Comparison of ENCODE assay signal across 8 cellular contexts in genomic region chr1:33127001-33127823, GRCh38. TPM values are rescaled to one million over a fixed set of nuclear protein-coding genes. Genes with fewer than 3 reads are reported as not detected.
DNase-seq lines count a peak whose midpoint lies in the region; ATAC-seq and TF ChIP-seq lines count a peak whose summit lies in the region.

No MANE protein-coding gene starts in this region.

- H3K9ac ChIP-seq in DND-41 (ENCODE audit: low read depth, low read length): peak overlapping the region; percentile 88

- H3K9me3 Mint-ChIP-seq in activated T-cell treated with anti-CD3 and anti-CD28 coated beads, Interleukin-2, amount 50 U/mL, for 72 hours: peaks cover 0 to 2% of the 10 kb centered on the region in 2 donors

- H3K36me3 ChIP-seq in DND-41 (ENCODE audit: insufficient read depth, low read length): no peaks in the 10 kb centered on the region; the same call in 1 of the 2 replicates
- no peaks in the 10 kb centered on the region for H3K36me3 ChIP-seq in esophagus muscularis mucosa
- H3K36me3 ChIP-seq in muscle layer of duodenum (ENCODE audit: control insufficient read depth in 1 of 2, insufficient read depth in 2 of 2, low read length in 2 of 2): no peaks in the 10 kb centered on the region

- peak overlapping the region; percentile 93 to 98 for H3K4me3 Mint-ChIP-seq in activated T-cell treated with anti-CD3 and anti-CD28 coated beads, Interleukin-2, amount 50 U/mL, for 72 hours

- TF ChIP-seq CTCF in DND-41 (IDR thresholded peaks at IDR 0.05; ENCODE audit: borderline replicate concordance, extremely low read depth, low read length, poor library complexity, severe bottlenecking) (peak; percentile 100), esophagus muscularis mucosa (IDR thresholded peaks at IDR 0.05) (peak; percentile 91 to 97 (median 91))

- peaks cover 28% of the 10 kb centered on the region for H3K79me2 ChIP-seq in DND-41 (ENCODE audit: insufficient read depth, low read length)

- peaks cover 4 to 7% of the 10 kb centered on the region in 2 donors for H3K36me3 Mint-ChIP-seq in activated T-cell treated with anti-CD3 and anti-CD28 coated beads, Interleukin-2, amount 50 U/mL, for 72 hours (ENCODE audit: insufficient read depth in 2 of 2)

- H3K27me3 ChIP-seq in DND-41 (ENCODE audit: insufficient read depth, low read length, poor library complexity) (no peaks in the 10 kb centered on the region), esophagus muscularis mucosa (no peaks in the 10 kb centered on the region), muscle layer of duodenum (ENCODE audit: low read depth, low read length) (no peaks in the 10 kb centered on the region)

- peak overlapping the region; percentile 94 for H3K4me2 ChIP-seq in DND-41 (ENCODE audit: insufficient read depth, low read length)

- H3K4me3 ChIP-seq in DND-41 (ENCODE audit: low read depth in 1 of 2, low read length in 2 of 2) (peak overlapping the region; percentile 93 to 95), esophagus muscularis mucosa (peak overlapping the region; percentile 61 to 74 (median 66)), muscle layer of duodenum (ENCODE audit: low read depth in 1 of 2, low read length in 2 of 2) (peak overlapping the region; percentile 69 to 99)

- H3K27ac ChIP-seq in DND-41 (ENCODE audit: low read length) (peak overlapping the region; percentile 99), esophagus muscularis mucosa (replicated peaks in 1 of 4) (peak overlapping the region; percentile 77 to 85 (median 80)), muscle layer of duodenum (ENCODE audit: low read length) (peak overlapping the region; percentile 98)

- H3K4me1 ChIP-seq in DND-41 (ENCODE audit: insufficient read depth, low read length): peaks cover 46% of the 10 kb centered on the region
- H3K4me1 ChIP-seq in esophagus muscularis mucosa: peaks cover 17 to 31% (median 24%) of the 10 kb centered on the region in 4 donors
- H3K4me1 ChIP-seq in muscle layer of duodenum (ENCODE audit: control insufficient read depth in 1 of 2, insufficient read depth in 2 of 2, low read length in 2 of 2): peaks cover 0 to 19% of the 10 kb centered on the region in 2 donors

- DNase-seq in DND-41 (peak; percentile 100), KG1 (lab: John Stamatoyannopoulos, UW) (peak; percentile 99), esophagus muscularis mucosa (ENCODE audit: extremely low spot score) (peak; percentile 100)
- peak; percentile 99 for DNase-seq in activated T-cell treated with anti-CD3 and anti-CD28 coated beads, Interleukin-2, amount 50 U/mL, for 72 hours
- DNase-seq in stimulated activated CD8-positive, alpha-beta memory T cell treated with anti-CD3 and anti-CD28 coated beads, Interleukin-7, amount 100 ng/mL, for 4 hours (ENCODE audit: low read depth in 2 of 2): peak; percentile 99 to 100

- H3K27ac Mint-ChIP-seq in activated T-cell treated with anti-CD3 and anti-CD28 coated beads, Interleukin-2, amount 50 U/mL, for 72 hours: peak overlapping the region; percentile 99

- TF ChIP-seq EP300 in esophagus muscularis mucosa (IDR thresholded peaks at IDR 0.05): no peak

- peak overlapping the region; percentile 98 for H2AFZ ChIP-seq in DND-41 (ENCODE audit: low read depth, low read length)

- no peaks in the 10 kb centered on the region for H3K27me3 Mint-ChIP-seq in activated T-cell treated with anti-CD3 and anti-CD28 coated beads, Interleukin-2, amount 50 U/mL, for 72 hours (ENCODE audit: low read depth)

- intact Hi-C loops in esophagus muscularis mucosa (cut with DNase I): loop anchor here (5.0 to 10.0 kb wide), 2 partner anchors 55 to 348 kb away; partner anchors contain the start of genes TRIM62 and ZSCAN20

- H4K20me1 ChIP-seq in DND-41 (ENCODE audit: insufficient read depth, low read length): no peaks in the 10 kb centered on the region

- 2% methylated on average over 33 of the region's 44 CpGs for WGBS in esophagus muscularis mucosa

- no peaks in the 10 kb centered on the region for H3K9me3 ChIP-seq in DND-41 (ENCODE audit: insufficient read depth, low read length, severe bottlenecking)
- H3K9me3 ChIP-seq in esophagus muscularis mucosa: no peaks in the 10 kb centered on the region
- H3K9me3 ChIP-seq in muscle layer of duodenum (ENCODE audit: control insufficient read depth in 1 of 2, low read length in 2 of 2): no peaks in the 10 kb centered on the region

- TF ChIP-seq POLR2A in esophagus muscularis mucosa (IDR thresholded peaks at IDR 0.05; ENCODE audit: low read depth): no peak

- ATAC-seq in DND-41 (ENCODE audit: insufficient read depth, low read depth): peak; percentile 93
- ATAC-seq in GM21723 (IDR thresholded peaks at IDR 0.05; ENCODE audit: unreplicated experiment): peak; percentile 92
- peak; percentile 91 to 92 for ATAC-seq in activated T-cell treated with anti-CD3 and anti-CD28 coated beads, Interleukin-2, amount 50 U/mL, for 72 hours (replicated peaks in 1 of 2)

- H3K4me1 Mint-ChIP-seq in activated T-cell treated with anti-CD3 and anti-CD28 coated beads, Interleukin-2, amount 50 U/mL, for 72 hours (ENCODE audit: low read depth): peaks cover 49% of the 10 kb centered on the region

TF ChIP-seq in PFSK-1, 5 proteins besides CTCF, POLR2A, EP300 and RAD21:
- TF ChIP-seq TAF1 (IDR thresholded peaks at IDR 0.05; ENCODE audit: borderline replicate concordance, insufficient read depth, low read length): peak; percentile 95; the same call in 1 of the 2 replicates
- TF ChIP-seq SIN3A (IDR thresholded peaks at IDR 0.05; ENCODE audit: borderline replicate concordance, insufficient read depth, low read length): peak; percentile 51; the same call in 1 of the 2 replicates
- TF ChIP-seq FOXP2 (optimal IDR thresholded peaks at IDR 0.05; ENCODE audit: borderline replicate concordance, extremely low read depth, extremely low read length, insufficient read depth): peak; percentile 49
- peak in 1 of 2 experiments; percentile 25; a peak in 1 of 4 replicates for TF ChIP-seq REST (IDR thresholded peaks at IDR 0.05; ENCODE audit: insufficient read depth in 1 of 2, low read depth in 2 of 2, low read length in 2 of 2)
- peak; percentile 96 for TF ChIP-seq POLR2AphosphoS5 (IDR thresholded peaks at IDR 0.05; ENCODE audit: low read depth, low read length)
TF ChIP-seq in PFSK-1: peak in this region for 5.

RNA-seq across cellular contexts. Expression of gene AZIN2, which starts 46.3 kb away (rescaled TPM):
- 9.3 TPM for polyA plus RNA-seq in PFSK-1 (2012; ENCODE audit: insufficient read length, low read depth)
- total RNA-seq in activated T-cell treated with anti-CD3 and anti-CD28 coated beads, Interleukin-2, amount 50 U/mL, for 72 hours: 1 to 10 TPM; 2.5 to 4.1 TPM
- total RNA-seq in esophagus muscularis mucosa: 1 to 10 TPM; 2.5 to 6.1 (median 4.1) TPM

RNA-seq across cellular contexts. Expression of gene TRIM62, which starts 54.6 kb away (rescaled TPM):
- polyA plus RNA-seq in PFSK-1 (2012; ENCODE audit: insufficient read length, low read depth): 6.6 TPM
- 1 to 10 TPM; 4.1 to 8.1 TPM for total RNA-seq in activated T-cell treated with anti-CD3 and anti-CD28 coated beads, Interleukin-2, amount 50 U/mL, for 72 hours
- total RNA-seq in esophagus muscularis mucosa: 1 to 10 TPM; 5.0 to 9.3 (median 7.8) TPM

Comparison
In these comparisons a context has a peak if more than half of its experiments do, and no peak if none do; other contexts are left out.
1. Peak in every context shown above with its lines: DNase-seq, ATAC-seq, H3K4me3 ChIP-seq and H3K27ac ChIP-seq.